ENCODE assay signal across 24 cellular contexts in the genomic region with DNA sequence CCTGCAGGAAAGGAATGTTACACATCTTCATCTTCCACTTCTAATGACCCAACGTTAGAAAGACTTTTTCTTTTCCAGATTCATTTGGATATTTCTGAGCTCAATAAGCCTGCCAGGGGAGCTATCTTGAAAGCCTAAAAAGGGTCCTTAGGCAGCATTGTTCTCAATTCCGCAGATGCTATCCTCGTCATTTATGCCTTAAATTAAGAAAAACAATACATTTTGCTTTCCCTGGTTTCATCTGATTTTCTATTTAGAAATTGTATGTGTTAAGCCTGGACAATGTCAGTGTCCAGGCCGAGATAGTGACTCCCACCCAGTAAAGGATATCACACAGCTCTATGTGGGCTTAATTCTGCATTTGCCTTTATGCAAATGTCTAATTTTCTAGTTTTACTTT.
DNase-seq lines count a peak whose midpoint lies in the region; TF ChIP-seq lines count a peak whose summit lies in the region.
"Had no signal": no experiment of that assay in that cellular context is flagged by ENCODE, and none has a peak within 500 bp of the region (broad histone marks: within the 10 kb centered on the region; RNA-seq: fewer than 3 reads in every experiment).

No MANE protein-coding gene starts in this region.

- peak; percentile 17; the same call in 1 of the 2 replicates for TF ChIP-seq RAD21 in SK-N-SH (IDR thresholded peaks at IDR 0.05; ENCODE audit: low read length)

- WGBS in SK-N-SH (ENCODE audit: low lambda C conversion rate) = 45% methylated on average over 4 of the region's 4 CpGs
- 75 to 78% methylated on average over 3 to 4 of the region's 4 CpGs for WGBS in endodermal cell (ENCODE audit: insufficient coverage in 1 of 2, insufficient read length in 1 of 2), 2 experiments

- H3K79me2 ChIP-seq in SK-N-SH (ENCODE audit: insufficient read depth) = no peaks in the 10 kb centered on the region

- H3K27ac ChIP-seq in SK-N-SH (ENCODE audit: low read depth in 2 of 2, low read length in 1 of 2) (peak overlapping the region; percentile 25 to 100; a peak in 3 of 4 replicates), endodermal cell (ENCODE audit: low read depth, low read length) (no peak overlapping the region)
- H3K27ac ChIP-seq: BLaER1 had no signal

- H3K4me3 ChIP-seq in SK-N-SH (ENCODE audit: low read depth in 2 of 2, low read length in 1 of 2) (no peak overlapping the region), endodermal cell (ENCODE audit: low read length) (peak overlapping the region; percentile 19)
- H3K4me3 ChIP-seq: BLaER1, GM12878 had no signal

- H3K4me3 Mint-ChIP-seq in endodermal cell = no peak overlapping the region
- H3K4me3 Mint-ChIP-seq in activated CD4-positive, alpha-beta memory T cell treated with anti-CD3 and anti-CD28 coated beads, Interleukin-2, amount 10 ng/mL, durations not matched to agents 7 days and 5 days = no peak overlapping the region
- H3K4me3 Mint-ChIP-seq: CD14-positive monocyte; CD4-positive, alpha-beta memory T cell; CD4-positive, CD25-positive, alpha-beta regulatory T cell; CD8-positive, alpha-beta memory T cell had no signal

- peaks cover 48% of the 10 kb centered on the region for H3K4me1 Mint-ChIP-seq in endodermal cell
- H3K4me1 Mint-ChIP-seq in activated CD4-positive, alpha-beta memory T cell treated with anti-CD3 and anti-CD28 coated beads, Interleukin-2, amount 10 ng/mL, durations not matched to agents 7 days and 5 days = peaks cover 2% of the 10 kb centered on the region
- H3K4me1 Mint-ChIP-seq: CD14-positive monocyte had no signal

- TF ChIP-seq EP300 in SK-N-SH (IDR thresholded peaks at IDR 0.05; ENCODE audit: borderline replicate concordance in 1 of 2, low read depth in 1 of 2, low read length in 1 of 2) = peak in 1 of 2 experiments; percentile 80; a peak in 2 of 4 replicates

- H3K27me3 Mint-ChIP-seq in endodermal cell (ENCODE audit: insufficient read depth) = peaks cover 24% of the 10 kb centered on the region
- H3K27me3 Mint-ChIP-seq in activated CD4-positive, alpha-beta memory T cell treated with anti-CD3 and anti-CD28 coated beads, Interleukin-2, amount 10 ng/mL, durations not matched to agents 7 days and 5 days = peaks cover 4% of the 10 kb centered on the region
- H3K27me3 Mint-ChIP-seq: CD4-positive, CD25-positive, alpha-beta regulatory T cell had no signal

- H3K4me1 ChIP-seq in SK-N-SH (ENCODE audit: control insufficient read depth in 1 of 2, insufficient read depth in 2 of 2, low read depth in 1 of 2, low read length in 1 of 2) (peaks cover 27 to 31% of the 10 kb centered on the region in 2 experiments; a peak in 3 of 4 replicates), endodermal cell (ENCODE audit: control insufficient read depth, insufficient read depth, low read length) (peaks cover 10% of the 10 kb centered on the region)

- H3K27me3 ChIP-seq in SK-N-SH (ENCODE audit: insufficient read depth) = no peaks in the 10 kb centered on the region
- no peaks in the 10 kb centered on the region for H3K27me3 ChIP-seq in endodermal cell (ENCODE audit: control insufficient read depth, insufficient read depth, low read length, poor library complexity, severe bottlenecking)
- H3K27me3 ChIP-seq: BE2C, BLaER1 had no signal

- H4K20me1 ChIP-seq in SK-N-SH (ENCODE audit: insufficient read depth) = no peaks in the 10 kb centered on the region
- H4K20me1 ChIP-seq: BLaER1 had no signal

- H3K9me3 Mint-ChIP-seq in endodermal cell = peaks cover 15% of the 10 kb centered on the region
- H3K9me3 Mint-ChIP-seq in activated CD4-positive, alpha-beta memory T cell treated with anti-CD3 and anti-CD28 coated beads, Interleukin-2, amount 10 ng/mL, durations not matched to agents 7 days and 5 days = no peaks in the 10 kb centered on the region
- H3K9me3 Mint-ChIP-seq: CD4-positive, CD25-positive, alpha-beta regulatory T cell had no signal

- no peaks in the 10 kb centered on the region for H3K36me3 Mint-ChIP-seq in endodermal cell (ENCODE audit: low read depth)
- no peaks in the 10 kb centered on the region for H3K36me3 Mint-ChIP-seq in activated CD4-positive, alpha-beta memory T cell treated with anti-CD3 and anti-CD28 coated beads, Interleukin-2, amount 10 ng/mL, durations not matched to agents 7 days and 5 days (ENCODE audit: low read depth)
- H3K36me3 Mint-ChIP-seq: CD14-positive monocyte; CD4-positive, alpha-beta memory T cell; CD4-positive, CD25-positive, alpha-beta regulatory T cell; CD8-positive, alpha-beta memory T cell had no signal

- no peak overlapping the region for H3K4me2 ChIP-seq in SK-N-SH
- H3K4me2 ChIP-seq: BLaER1 had no signal

- POLR2A ChIA-PET in SK-N-SH (lab: Yijun Ruan, JAX) = no interaction called here
- POLR2A ChIA-PET in activated CD4-positive, alpha-beta memory T cell treated with anti-CD3 and anti-CD28 coated beads, Interleukin-2, amount 10 ng/mL, durations not matched to agents 7 days and 5 days (lab: Charles Lee) = no interaction called here

- H3K9me2 ChIP-seq in SK-N-SH = no peaks in the 10 kb centered on the region

- H3K27ac Mint-ChIP-seq in endodermal cell = no peak overlapping the region
- no peak overlapping the region for H3K27ac Mint-ChIP-seq in activated CD4-positive, alpha-beta memory T cell treated with anti-CD3 and anti-CD28 coated beads, Interleukin-2, amount 10 ng/mL, durations not matched to agents 7 days and 5 days
- H3K27ac Mint-ChIP-seq: CD14-positive monocyte; CD4-positive, alpha-beta memory T cell; CD4-positive, CD25-positive, alpha-beta regulatory T cell; CD8-positive, alpha-beta memory T cell had no signal

- DNase-seq in NCI-H2171 treated with DMSO at 0.1 percent for 48 hours (lab: John Stamatoyannopoulos, UW) = peak; percentile 20
- no peak for DNase-seq in NCI-H2171 (lab: John Stamatoyannopoulos, UW)
- DNase-seq in SK-N-SH = peak; percentile 60
- no peak for DNase-seq in endodermal cell
- no peak for DNase-seq in NCI-H146 treated with DMSO at 0.1 percent for 48 hours (lab: John Stamatoyannopoulos, UW; ENCODE audit: unreplicated experiment)
- no peak for DNase-seq in NCI-H345 treated with DMSO at 0.1 percent for 48 hours (lab: John Stamatoyannopoulos, UW; ENCODE audit: unreplicated experiment)
- DNase-seq in activated CD4-positive, alpha-beta memory T cell treated with anti-CD3 and anti-CD28 coated beads, Interleukin-2, amount 10 ng/mL, durations not matched to agents 7 days and 5 days = no peak
- DNase-seq: 8988T; ACHN; BE2C; C1 segment of cervical spinal cord; CD4-positive, alpha-beta memory T cell; CD4-positive, CD25-positive, alpha-beta regulatory T cell; CD8-positive, alpha-beta memory T cell; COR-L47; DMS 273 treated with DMSO at 0.1 percent for 48 hours; DMS153; DMS79; DND-41; EL; GDM1 had no signal

- CTCF ChIA-PET in SK-N-SH (lab: Yijun Ruan, JAX) = interaction anchor here (1.0 to 3.0 kb wide), 5 partner anchors 10 to 236 kb away, joined by 3 to 9 read pairs (median 4); no protein-coding TSS in a partner anchor
- CTCF ChIA-PET in activated CD4-positive, alpha-beta memory T cell treated with anti-CD3 and anti-CD28 coated beads, Interleukin-2, amount 10 ng/mL, durations not matched to agents 7 days and 5 days (lab: Charles Lee) = no interaction called here

- H3K36me3 ChIP-seq in SK-N-SH (replicated peaks in 1 of 2; ENCODE audit: control insufficient read depth in 1 of 2, insufficient read depth in 2 of 2, low read length in 1 of 2) (no peaks in the 10 kb centered on the region), endodermal cell (ENCODE audit: control insufficient read depth, insufficient read depth, low read length) (no peaks in the 10 kb centered on the region)
- H3K36me3 ChIP-seq: BE2C, BLaER1 had no signal

- TF ChIP-seq CTCF in SK-N-SH (IDR thresholded peaks at IDR 0.05) (no peak), endodermal cell (conservative IDR thresholded peaks at IDR 0.05) (no peak)

- peaks cover 19% of the 10 kb centered on the region for H3F3A ChIP-seq in SK-N-SH (replicated peaks; ENCODE audit: insufficient read depth)

- peak overlapping the region; percentile 60 for H2AFZ ChIP-seq in SK-N-SH (ENCODE audit: low read depth)

- H3K9me3 ChIP-seq in SK-N-SH (no peaks in the 10 kb centered on the region), endodermal cell (ENCODE audit: control insufficient read depth, low read length) (peaks cover 6% of the 10 kb centered on the region)
- H3K9me3 ChIP-seq: BE2C had no signal

- H3K9ac ChIP-seq in SK-N-SH (no peak overlapping the region), endodermal cell (ENCODE audit: extremely low read depth, low read length, poor library complexity, severe bottlenecking) (no peak overlapping the region)
- H3K9ac ChIP-seq: BLaER1 had no signal

TF ChIP-seq in SK-N-SH, 30 proteins besides CTCF, POLR2A, EP300 and RAD21 (continues in another document):
- TF ChIP-seq YY1 (IDR thresholded peaks at IDR 0.05; ENCODE audit: low read depth) = no peak
- peak; percentile 42; the same call in 1 of the 2 replicates for TF ChIP-seq RCOR1 (IDR thresholded peaks at IDR 0.05; ENCODE audit: low read length)
- TF ChIP-seq FOXJ3 (CRISPR knock-in tag; IDR thresholded peaks at IDR 0.05) = 0 out of 2 replicates have a peak, but pooled peaks have one; percentile 57
- no peak for TF ChIP-seq NFIC (IDR thresholded peaks at IDR 0.05; ENCODE audit: borderline replicate concordance)
- TF ChIP-seq, protein P1, sequence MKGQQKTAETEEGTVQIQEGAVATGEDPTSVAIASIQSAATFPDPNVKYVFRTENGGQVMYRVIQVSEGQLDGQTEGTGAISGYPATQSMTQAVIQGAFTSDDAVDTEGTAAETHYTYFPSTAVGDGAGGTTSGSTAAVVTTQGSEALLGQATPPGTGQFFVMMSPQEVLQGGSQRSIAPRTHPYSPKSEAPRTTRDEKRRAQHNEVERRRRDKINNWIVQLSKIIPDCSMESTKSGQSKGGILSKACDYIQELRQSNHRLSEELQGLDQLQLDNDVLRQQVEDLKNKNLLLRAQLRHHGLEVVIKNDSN (IDR thresholded peaks at IDR 0.05; ENCODE audit: borderline replicate concordance, low read depth) = no peak
- TF ChIP-seq GATA2 (CRISPR knock-in tag; IDR thresholded peaks at IDR 0.05) = peak; percentile 94
- no peak for TF ChIP-seq FOXM1 (IDR thresholded peaks at IDR 0.05; ENCODE audit: low read depth)
- TF ChIP-seq, protein P2, sequence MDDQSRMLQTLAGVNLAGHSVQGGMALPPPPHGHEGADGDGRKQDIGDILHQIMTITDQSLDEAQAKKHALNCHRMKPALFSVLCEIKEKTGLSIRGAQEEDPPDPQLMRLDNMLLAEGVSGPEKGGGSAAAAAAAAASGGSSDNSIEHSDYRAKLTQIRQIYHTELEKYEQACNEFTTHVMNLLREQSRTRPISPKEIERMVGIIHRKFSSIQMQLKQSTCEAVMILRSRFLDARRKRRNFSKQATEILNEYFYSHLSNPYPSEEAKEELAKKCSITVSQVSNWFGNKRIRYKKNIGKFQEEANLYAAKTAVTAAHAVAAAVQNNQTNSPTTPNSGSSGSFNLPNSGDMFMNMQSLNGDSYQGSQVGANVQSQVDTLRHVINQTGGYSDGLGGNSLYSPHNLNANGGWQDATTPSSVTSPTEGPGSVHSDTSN (IDR thresholded peaks at IDR 0.05) = no peak
- TF ChIP-seq SIN3A (IDR thresholded peaks at IDR 0.05; ENCODE audit: borderline replicate concordance, low read depth, low read length) = no peak
- TF ChIP-seq MEF2A (IDR thresholded peaks at IDR 0.05; ENCODE audit: borderline replicate concordance, low read depth) = no peak
- TF ChIP-seq TCF12 (IDR thresholded peaks at IDR 0.05) = no peak; the same call in 1 of the 2 replicates
- no peak for TF ChIP-seq RFX5 (IDR thresholded peaks at IDR 0.05; ENCODE audit: low read length)

Comparison
In these comparisons a context has a peak if more than half of its experiments do, and no peak if none do; other contexts are left out.
1. DNase-seq: peak in NCI-H2171 treated with DMSO at 0.1 percent for 48 hours (single experiment) and SK-N-SH (single experiment); none in NCI-H2171 (single experiment), endodermal cell (single experiment), NCI-H146 treated with DMSO at 0.1 percent for 48 hours (single experiment), NCI-H345 treated with DMSO at 0.1 percent for 48 hours (single experiment) and activated CD4-positive, alpha-beta memory T cell treated with anti-CD3 and anti-CD28 coated beads, Interleukin-2, amount 10 ng/mL, durations not matched to agents 7 days and 5 days (single experiment).